In genomic region chr4:184238072-184238743, GRCh38 we compare ENCODE assay signal across 1 cellular context.
A peak's percentile ranks its signal among the peaks of the same experiment; 100 is the strongest.
TF ChIP-seq lines count a peak whose summit lies in the region.

No MANE protein-coding gene starts in this region.

TF ChIP-seq in K562, 482 proteins besides CTCF, POLR2A, EP300 and RAD21 (continued from another document):
- no peak for TF ChIP-seq JUND (IDR thresholded peaks at IDR 0.05; ENCODE audit: borderline replicate concordance, low read depth, low read length)
- 0 out of 3 replicates have a peak, but pooled peaks have one; percentile 16 for TF ChIP-seq JUND (tag; IDR thresholded peaks at IDR 0.05; ENCODE audit: borderline replicate concordance, low read depth, low read length)
- TF ChIP-seq KLF16 (IDR thresholded peaks at IDR 0.05) = 0 out of 2 replicates have a peak, but pooled peaks have one; percentile 45
- TF ChIP-seq DPF2 (IDR thresholded peaks at IDR 0.05) = peak; percentile 38; the same call in 1 of the 2 replicates
- 0 out of 4 replicates have a peak, but pooled peaks of 1 of the 2 experiments have one; percentile 45 for TF ChIP-seq RCOR1 (IDR thresholded peaks at IDR 0.05; ENCODE audit: borderline replicate concordance in 1 of 2, low read depth in 2 of 2, low read length in 2 of 2)
- peak; percentile 65 for TF ChIP-seq TCF3 (CRISPR knock-in tag; IDR thresholded peaks at IDR 0.05)
- peak; percentile 84 for TF ChIP-seq ETV1 (tag; conservative IDR thresholded peaks at IDR 0.05; ENCODE audit: low read depth)
- peak; percentile 49; the same call in 1 of the 2 replicates for TF ChIP-seq CTBP1 (IDR thresholded peaks at IDR 0.05; ENCODE audit: borderline replicate concordance)
- no peak for TF ChIP-seq HDAC6 (IDR thresholded peaks at IDR 0.05; ENCODE audit: low read depth, low read length)
- TF ChIP-seq ETS2 (tag; IDR thresholded peaks at IDR 0.05; ENCODE audit: borderline replicate concordance, poor library complexity, severe bottlenecking) = no peak
- no peak for TF ChIP-seq HMG20A (CRISPR knock-in tag; conservative IDR thresholded peaks at IDR 0.05)
- no peak for TF ChIP-seq CCNT2 (IDR thresholded peaks at IDR 0.05; ENCODE audit: borderline replicate concordance, extremely low read depth, insufficient read length, low read depth, low read length)
- TF ChIP-seq CXXC5 (CRISPR knock-in tag; IDR thresholded peaks at IDR 0.05) = no peak
- no peak for TF ChIP-seq NR2C2 (CRISPR knock-in tag; IDR thresholded peaks at IDR 0.05)
- TF ChIP-seq NR2C2 (tag; IDR thresholded peaks at IDR 0.05) = peak; percentile 28; the same call in 1 of the 2 replicates
- TF ChIP-seq CBFA2T3 (IDR thresholded peaks at IDR 0.05) = peak; percentile 72
- peak; percentile 70 for TF ChIP-seq ARID1B (IDR thresholded peaks at IDR 0.05)
- peak; percentile 31; the same call in 1 of the 2 replicates for TF ChIP-seq SMARCA4 (IDR thresholded peaks at IDR 0.05)
- no peak for TF ChIP-seq GABPB2 (CRISPR knock-in tag; conservative IDR thresholded peaks at IDR 0.05)
- TF ChIP-seq KAT8 (IDR thresholded peaks at IDR 0.05; ENCODE audit: low read depth) = no peak
- peak; percentile 86; the same call in 1 of the 2 replicates for TF ChIP-seq ZNF584 (CRISPR knock-in tag; IDR thresholded peaks at IDR 0.05; ENCODE audit: low read depth)
- no peak for TF ChIP-seq KHSRP (IDR thresholded peaks at IDR 0.05)
- no peak for TF ChIP-seq ZBTB17 (CRISPR knock-in tag; IDR thresholded peaks at IDR 0.05)
- 0 out of 2 replicates have a peak, but pooled peaks have one; percentile 9 for TF ChIP-seq BHLHE40 (IDR thresholded peaks at IDR 0.05; ENCODE audit: low read length)
- TF ChIP-seq SMARCE1 (IDR thresholded peaks at IDR 0.05) = 0 out of 2 replicates have a peak, but pooled peaks have one; percentile 18
- peak; percentile 82 for TF ChIP-seq TEAD4 (IDR thresholded peaks at IDR 0.05; ENCODE audit: low read length)
- TF ChIP-seq TEAD4 (CRISPR knock-in tag; IDR thresholded peaks at IDR 0.05; ENCODE audit: borderline replicate concordance) = no peak
